25 cellular contexts compared by ENCODE assay signal in genomic region chr4:153375303-153375702, GRCh38. TPM values are rescaled to one million over a fixed set of nuclear protein-coding genes. Genes with fewer than 3 reads are reported as not detected.
"Had no signal": no experiment of that assay in that cellular context is flagged by ENCODE, and none has a peak within 500 bp of the region (broad histone marks: within the 10 kb centered on the region; RNA-seq: fewer than 3 reads in every experiment).

No MANE protein-coding gene starts in this region.

- DNase-seq: dermis blood vessel endothelial cell; effector memory CD4-positive, alpha-beta T cell; head of caudate nucleus; kidney; mesendoderm; midbrain; naive thymus-derived CD4-positive, alpha-beta T cell; sigmoid colon; spleen; stimulated activated CD4-positive, alpha-beta T cell treated with anti-CD3 and anti-CD28 coated beads, Interleukin-15, amount 100 ng/mL, for 24 hours; stimulated activated CD4-positive, alpha-beta T cell treated with anti-CD3 and anti-CD28 coated beads, Interleukin-2, amount 100 ng/mL, for 48 hours; stimulated activated naive CD4-positive, alpha-beta T cell; stimulated activated naive CD8-positive, alpha-beta T cell treated with anti-CD3 and anti-CD28 coated beads, Interleukin-15, amount 100 ng/mL, for 72 hours; transverse colon; upper lobe of right lung; uterus had no signal

- H3K4me3 ChIP-seq: coronary artery, esophagus muscularis mucosa, lung, neural progenitor cell, prostate gland, right atrium auricular region, sigmoid colon, spleen, suprapubic skin, transverse colon, upper lobe of right lung, uterus had no signal

- H3K4me1 ChIP-seq: esophagus muscularis mucosa, neural progenitor cell, parathyroid adenoma, prostate gland, right atrium auricular region, sigmoid colon, suprapubic skin, transverse colon, upper lobe of right lung, uterus had no signal

- H3K27ac ChIP-seq: coronary artery, esophagus muscularis mucosa, neural progenitor cell, parathyroid adenoma, prostate gland, right atrium auricular region, sigmoid colon, spleen, suprapubic skin, transverse colon, upper lobe of right lung, uterus had no signal

- ATAC-seq: left lobe of liver; naive thymus-derived CD4-positive, alpha-beta T cell; stimulated activated naive CD8-positive, alpha-beta T cell treated with anti-CD3 and anti-CD28 coated beads, Interleukin-15, amount 100 ng/mL, for 72 hours; upper lobe of right lung had no signal

- H3K4me2 ChIP-seq: neural progenitor cell had no signal

- H3K36me3 ChIP-seq: esophagus muscularis mucosa, neural progenitor cell, prostate gland, right atrium auricular region, sigmoid colon, spleen, suprapubic skin, transverse colon, upper lobe of right lung, uterus had no signal

- H3K79me2 ChIP-seq: parathyroid adenoma had no signal

- H3K9me3 ChIP-seq: prostate gland, sigmoid colon, suprapubic skin, uterus had no signal

- H3K27me3 ChIP-seq: esophagus muscularis mucosa, neural progenitor cell, right atrium auricular region, sigmoid colon, spleen, suprapubic skin, transverse colon, upper lobe of right lung, uterus had no signal

RNA-seq across cellular contexts. Expression of gene MND1, which starts 30.8 kb away (rescaled TPM):
- total RNA-seq: left lobe of liver, right atrium auricular region, suprapubic skin, upper lobe of right lung had no signal
